Comparison of ENCODE assay signal across 26 cellular contexts in the genomic region with DNA sequence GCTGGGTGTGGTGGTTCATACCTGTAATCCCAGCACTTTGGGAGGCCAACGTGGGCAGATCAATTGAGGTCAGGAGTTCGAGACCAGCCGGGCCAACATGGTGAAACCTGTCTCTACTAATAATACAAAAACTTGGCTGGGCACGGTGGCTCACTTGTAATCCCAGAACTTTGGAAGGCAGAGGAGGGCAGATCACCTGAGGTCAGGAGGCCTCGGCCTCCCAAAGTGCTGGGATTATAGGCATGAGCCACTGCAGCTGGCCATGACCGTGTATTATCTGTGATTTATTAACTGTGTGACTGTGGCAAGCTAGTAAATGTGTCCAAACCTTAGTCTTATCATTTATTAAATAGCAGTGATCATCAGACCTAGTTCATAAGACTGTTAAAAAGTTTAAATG.
"Had no signal": no experiment of that assay in that cellular context is flagged by ENCODE, and none has a peak within 500 bp of the region (broad histone marks: within the 10 kb centered on the region; RNA-seq: fewer than 3 reads in every experiment).

No MANE protein-coding gene starts in this region.

- H3K4me1 ChIP-seq: neural progenitor cell, right atrium auricular region, stomach, testis, thyroid gland, transverse colon, upper lobe of left lung, vagina had no signal

- H3K36me3 ChIP-seq: heart right ventricle, left lung, neural progenitor cell, neutrophil, right atrium auricular region, stomach, thyroid gland, transverse colon, upper lobe of left lung, vagina had no signal

- ATAC-seq: heart right ventricle; left cardiac atrium; left lung; sciatic nerve; stimulated activated naive B cell treated with anti-CD40 and anti-IgM and Interleukin-4, amounts not matched to agents 10 μg/mL and 1 μg/mL and 100 μg/mL, for 72 hours; stimulated activated naive CD8-positive, alpha-beta T cell treated with anti-CD3 and anti-CD28 coated beads, Interleukin-15, Interleukin-2, amounts not matched to agents 100 U/mL and 50 U/mL, for 24 hours had no signal

- H2AFZ ChIP-seq: hepatocyte, neural progenitor cell had no signal

- H3K4me2 ChIP-seq: hepatocyte, neural progenitor cell had no signal

- H3K27me3 ChIP-seq: heart right ventricle, hepatocyte, left lung, neural progenitor cell, neutrophil, right atrium auricular region, stomach, testis, thyroid gland, transverse colon, upper lobe of left lung, vagina had no signal

- H3K4me3 ChIP-seq: heart right ventricle, hepatocyte, left lung, lung, neural progenitor cell, right atrium auricular region, skin epidermis, stomach, testis, thyroid gland, transverse colon, upper lobe of left lung, vagina had no signal

- H3K9ac ChIP-seq: neural progenitor cell had no signal

- DNase-seq: heart right ventricle; islet precursor cell; left cardiac atrium; left lung; mesendoderm; naive B cell; occipital lobe; stimulated activated CD4-positive, alpha-beta T cell treated with anti-CD3 and anti-CD28 coated beads, Interleukin-12 subunit alpha, Interleukin-12 subunit beta, amount 100 ng/mL, for 4 hours; stimulated activated CD4-positive, alpha-beta T cell treated with anti-CD3 and anti-CD28 coated beads, Interleukin-15, amount 100 ng/mL, for 24 hours; stimulated activated CD4-positive, alpha-beta T cell treated with anti-CD3 and anti-CD28 coated beads, Interleukin-2, amount 100 ng/mL, for 24 hours; stimulated activated CD4-positive, alpha-beta T cell treated with anti-CD3 and anti-CD28 coated beads, Interleukin-4, amount 100 ng/mL, for 1 hour; stimulated activated naive B cell treated with anti-CD40 and anti-IgM and Interleukin-4, amounts not matched to agents 10 μg/mL and 1 μg/mL and 100 μg/mL, for 72 hours; stimulated activated naive CD8-positive, alpha-beta T cell treated with anti-CD3 and anti-CD28 coated beads, Interleukin-15, Interleukin-2, amounts not matched to agents 100 U/mL and 50 U/mL, for 24 hours; stomach; testis; thyroid gland; transverse colon; upper lobe of left lung had no signal

- H3K79me2 ChIP-seq: hepatocyte had no signal

- H3K27ac ChIP-seq: heart right ventricle, hepatocyte, left lung, neural progenitor cell, neutrophil, right atrium auricular region, skin epidermis, stomach, testis, thyroid gland, transverse colon, upper lobe of left lung, vagina had no signal

- H3K9me3 ChIP-seq: heart right ventricle, left lung, neutrophil, right atrium auricular region, stomach, testis, thyroid gland, transverse colon, upper lobe of left lung, vagina had no signal
